Comparison of ENCODE assay signal across 8 cellular contexts in genomic region chr15:35519536-35520149, GRCh38. TPM values are rescaled to one million over a fixed set of nuclear protein-coding genes. Genes with fewer than 3 reads are reported as not detected.
A peak's percentile ranks its signal among the peaks of the same experiment; 100 is the strongest.
DNase-seq lines count a peak whose midpoint lies in the region; ATAC-seq, FAIRE-seq and TF ChIP-seq lines count a peak whose summit lies in the region.

No MANE protein-coding gene starts in this region.

- no peak overlapping the region for H3K9ac ChIP-seq in mesendoderm (ENCODE audit: low read length)

- no peaks in the 10 kb centered on the region for H3K79me1 ChIP-seq in mesendoderm (ENCODE audit: low read length)

- H2AK5ac ChIP-seq in mesendoderm (ENCODE audit: low read length): no peak overlapping the region

- H4K8ac ChIP-seq in mesendoderm (ENCODE audit: low read depth, low read length): no peak overlapping the region

- H3K4ac ChIP-seq in mesendoderm (ENCODE audit: low read depth, low read length): no peak overlapping the region

- no peaks in the 10 kb centered on the region for H3K79me2 ChIP-seq in mesendoderm (ENCODE audit: control insufficient read depth, insufficient read depth, low read length)

- H3K4me3 ChIP-seq in A549 (no peak overlapping the region), mesendoderm (ENCODE audit: low read length) (no peak overlapping the region)

- H2BK5ac ChIP-seq in mesendoderm (ENCODE audit: low read length): no peak overlapping the region

- peak; percentile 72 to 79 for TF ChIP-seq RAD21 in A549 (conservative IDR thresholded peaks at IDR 0.05 in 1 of 2, IDR thresholded peaks at IDR 0.05 in 1 of 2)

- no peak overlapping the region for H3K4me2 ChIP-seq in A549
- H3K4me2 ChIP-seq in mesendoderm (ENCODE audit: low read length): no peak overlapping the region

- H4K5ac ChIP-seq in mesendoderm (ENCODE audit: low read length): no peak overlapping the region

- no peak overlapping the region for H3K23ac ChIP-seq in mesendoderm (ENCODE audit: low read length)

- H2BK120ac ChIP-seq in mesendoderm (ENCODE audit: low read depth, low read length): no peak overlapping the region

- in situ Hi-C loops in GM13976 (cut with MboI; ENCODE audit: low sequenced_read_pairs, unreplicated experiment): loop anchor here (25.0 kb wide), 1 partner anchor 1593 kb away; the partner anchor contains the start of gene MEIS2

- H3K56ac ChIP-seq in mesendoderm (ENCODE audit: low read length): no peak overlapping the region

- H3K36me3 ChIP-seq in mesendoderm (ENCODE audit: control insufficient read depth, insufficient read depth, low read length): no peaks in the 10 kb centered on the region

- H3K18ac ChIP-seq in mesendoderm (ENCODE audit: low read length): no peak overlapping the region

- H3K9me3 ChIP-seq in A549: no peaks in the 10 kb centered on the region

- H2BK15ac ChIP-seq in mesendoderm (replicated peaks; ENCODE audit: low read depth): no peak overlapping the region

- H3K4me1 ChIP-seq in A549: peaks cover 3% of the 10 kb centered on the region; the same call in 1 of the 3 replicates
- H3K4me1 ChIP-seq in mesendoderm (ENCODE audit: control insufficient read depth, low read depth, low read length): no peaks in the 10 kb centered on the region

- no peak for FAIRE-seq in A549 (lab: Jason Lieb, UNC)
- FAIRE-seq in colon (lab: Jason Lieb, UNC): peak; percentile 62

- H3K27ac ChIP-seq in A549: no peak overlapping the region
- no peak overlapping the region for H3K27ac ChIP-seq in mesendoderm (ENCODE audit: low read depth, low read length)

- POLR2A ChIA-PET in A549 (lab: Yijun Ruan, JAX): no interaction called here

- TF ChIP-seq CTCF in A549 (IDR thresholded peaks at IDR 0.05): peak; percentile 60
- TF ChIP-seq CTCF in GM13976 (IDR thresholded peaks at IDR 0.05; ENCODE audit: borderline replicate concordance, control extremely low read depth, extremely low read depth, insufficient read depth, missing control alignments): peak; percentile 41

- no peak for TF ChIP-seq EP300 in A549 (IDR thresholded peaks at IDR 0.05)

- ATAC-seq in A549: peak; percentile 54 to 56; a peak in 3 of 6 replicates
- ATAC-seq in HG03175 (IDR thresholded peaks at IDR 0.05; ENCODE audit: unreplicated experiment): peak; percentile 75
- no peak for ATAC-seq in GM18498 (IDR thresholded peaks at IDR 0.05; ENCODE audit: unreplicated experiment)

- H3K27me3 ChIP-seq in mesendoderm (ENCODE audit: insufficient read depth, low read length, poor library complexity): no peaks in the 10 kb centered on the region

- DNase-seq in A549 (ENCODE audit: low read depth in 1 of 2, low spot score in 1 of 2) (peak in 1 of 2 experiments; percentile 32), GM13976 (ENCODE audit: low spot score) (peak; percentile 13), NCI-H524 treated with DMSO at 0.1 percent for 48 hours (lab: John Stamatoyannopoulos, UW) (peak; percentile 3), mesendoderm (peak; percentile 64), UCSD-AML1 (lab: John Stamatoyannopoulos, UW; ENCODE audit: unreplicated experiment) (no peak)

- no peak for TF ChIP-seq POLR2A in A549 (IDR thresholded peaks at IDR 0.05; ENCODE audit: low read length)

- CTCF ChIA-PET in A549 (lab: Yijun Ruan, JAX): interaction anchor here (1.0 to 1.6 kb wide), 4 partner anchors 10 to 232 kb away, joined by 3 read pairs; no protein-coding TSS in a partner anchor

TF ChIP-seq in A549, 52 proteins besides CTCF, POLR2A, EP300 and RAD21:
- TF ChIP-seq MAZ (IDR thresholded peaks at IDR 0.05; ENCODE audit: borderline replicate concordance, low read depth, low read length) (no peak), MAFK (IDR thresholded peaks at IDR 0.05; ENCODE audit: partially characterized antibody) (no peak), RARB (CRISPR knock-in tag; IDR thresholded peaks at IDR 0.05) (no peak), TP53 (CRISPR knock-in tag; IDR thresholded peaks at IDR 0.05) (no peak), SMC3 (IDR thresholded peaks at IDR 0.05) (peak; percentile 58; the same call in 2 of the 3 replicates), MYC (IDR thresholded peaks at IDR 0.05; ENCODE audit: borderline replicate concordance, low read length) (no peak)

RNA-seq across cellular contexts. Expression of gene DPH6, which starts 26.3 kb away (rescaled TPM):
- polyA plus RNA-seq in A549 (2011; rRNA removed) (23.2 and 33.6 TPM in 2 replicates), A549 (2017; fragmentation: RNase III; extraction: RNeasy Plus Mini Kit Qiagen cat#74134 plus additional on column Dnase treatment) (11.0 to 14.3 TPM (median 13.9 TPM) in 3 replicates)
- 18.9 and 24.9 TPM in 2 replicates for polyA plus RNA-seq in A549 (2012; cell fraction: cytosol; rRNA removed)
- 4.1 and 7.6 TPM in 2 replicates for polyA plus RNA-seq in A549 (2012; cell fraction: nucleus; rRNA removed)
- 23.6 and 25.0 TPM in 2 replicates for polyA minus RNA-seq in A549 (2011; rRNA and poly(A)+ RNA removed)
- 7.7 TPM for polyA plus RNA-seq in mesendoderm (2013, experiment 1 of 2)
- polyA plus RNA-seq in mesendoderm (2013, experiment 2 of 2): 8.7 TPM
